1 cellular context compared by ENCODE assay signal in genomic region chr22:24602105-24602749, GRCh38.
A peak's percentile ranks its signal among the peaks of the same experiment; 100 is the strongest.
TF ChIP-seq lines count a peak whose summit lies in the region.

No MANE protein-coding gene starts in this region.

TF ChIP-seq in HepG2, 621 proteins besides CTCF, POLR2A, EP300 and RAD21 (continued from another document):
- TF ChIP-seq ARID4A (CRISPR knock-in tag; IDR thresholded peaks at IDR 0.05; ENCODE audit: borderline replicate concordance), result 0 out of 2 replicates have a peak, but pooled peaks have one; percentile 34
- TF ChIP-seq, protein P1, sequence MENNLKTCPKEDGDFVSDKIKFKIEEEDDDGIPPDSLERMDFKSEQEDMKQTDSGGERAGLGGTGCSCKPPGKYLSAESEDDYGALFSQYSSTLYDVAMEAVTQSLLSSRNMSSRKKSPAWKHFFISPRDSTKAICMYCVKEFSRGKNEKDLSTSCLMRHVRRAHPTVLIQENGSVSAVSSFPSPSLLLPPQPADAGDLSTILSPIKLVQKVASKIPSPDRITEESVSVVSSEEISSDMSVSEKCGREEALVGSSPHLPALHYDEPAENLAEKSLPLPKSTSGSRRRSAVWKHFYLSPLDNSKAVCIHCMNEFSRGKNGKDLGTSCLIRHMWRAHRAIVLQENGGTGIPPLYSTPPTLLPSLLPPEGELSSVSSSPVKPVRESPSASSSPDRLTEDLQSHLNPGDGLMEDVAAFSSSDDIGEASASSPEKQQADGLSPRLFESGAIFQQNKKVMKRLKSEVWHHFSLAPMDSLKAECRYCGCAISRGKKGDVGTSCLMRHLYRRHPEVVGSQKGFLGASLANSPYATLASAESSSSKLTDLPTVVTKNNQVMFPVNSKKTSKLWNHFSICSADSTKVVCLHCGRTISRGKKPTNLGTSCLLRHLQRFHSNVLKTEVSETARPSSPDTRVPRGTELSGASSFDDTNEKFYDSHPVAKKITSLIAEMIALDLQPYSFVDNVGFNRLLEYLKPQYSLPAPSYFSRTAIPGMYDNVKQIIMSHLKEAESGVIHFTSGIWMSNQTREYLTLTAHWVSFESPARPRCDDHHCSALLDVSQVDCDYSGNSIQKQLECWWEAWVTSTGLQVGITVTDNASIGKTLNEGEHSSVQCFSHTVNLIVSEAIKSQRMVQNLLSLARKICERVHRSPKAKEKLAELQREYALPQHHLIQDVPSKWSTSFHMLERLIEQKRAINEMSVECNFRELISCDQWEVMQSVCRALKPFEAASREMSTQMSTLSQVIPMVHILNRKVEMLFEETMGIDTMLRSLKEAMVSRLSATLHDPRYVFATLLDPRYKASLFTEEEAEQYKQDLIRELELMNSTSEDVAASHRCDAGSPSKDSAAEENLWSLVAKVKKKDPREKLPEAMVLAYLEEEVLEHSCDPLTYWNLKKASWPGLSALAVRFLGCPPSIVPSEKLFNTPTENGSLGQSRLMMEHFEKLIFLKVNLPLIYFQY (CRISPR knock-in tag; IDR thresholded peaks at IDR 0.05; ENCODE audit: borderline replicate concordance), result peak; percentile 2; the same call in 1 of the 2 replicates
- 0 out of 2 replicates have a peak, but pooled peaks have one; percentile 8 for TF ChIP-seq DMAP1 (CRISPR knock-in tag; IDR thresholded peaks at IDR 0.05)
- TF ChIP-seq GABPB1 (CRISPR knock-in tag; IDR thresholded peaks at IDR 0.05), result peak; percentile 4; the same call in 1 of the 2 replicates
- TF ChIP-seq ELF1 (CRISPR knock-in tag; IDR thresholded peaks at IDR 0.05), result peak; percentile 30; the same call in 1 of the 2 replicates
- peak; percentile 13 for TF ChIP-seq YY1 (IDR thresholded peaks at IDR 0.05; ENCODE audit: insufficient read depth, insufficient replicate concordance, low read depth, low read length)
